ENCODE assay signal across 8 cellular contexts in genomic region chr11:59144579-59145345, GRCh38. TPM values are rescaled to one million over a fixed set of nuclear protein-coding genes. Genes with fewer than 3 reads are reported as not detected.
A peak's percentile ranks its signal among the peaks of the same experiment; 100 is the strongest.
DNase-seq lines count a peak whose midpoint lies in the region; ATAC-seq and TF ChIP-seq lines count a peak whose summit lies in the region.

No MANE protein-coding gene starts in this region.

- TF ChIP-seq CTCF in heart left ventricle (IDR thresholded peaks at IDR 0.05) = peak in 2 of 12 donors; percentile 14 to 19
- TF ChIP-seq CTCF in upper lobe of right lung (IDR thresholded peaks at IDR 0.05) = peak; percentile 18

- H3K27me3 ChIP-seq in H7 (ENCODE audit: control insufficient read depth, insufficient read depth, low read length) = peaks cover 5% of the 10 kb centered on the region
- H3K27me3 ChIP-seq in heart left ventricle = no peaks in the 10 kb centered on the region
- no peaks in the 10 kb centered on the region for H3K27me3 ChIP-seq in upper lobe of right lung

- DNase-seq in GDM1 (lab: John Stamatoyannopoulos, UW) (peak; percentile 81), H7 (peak; percentile 85), M059J (ENCODE audit: low read depth) (peak; percentile 97), SKM-1 (lab: John Stamatoyannopoulos, UW; ENCODE audit: unreplicated experiment) (peak; percentile 88), heart left ventricle (peak; percentile 76 to 86 (median 80)), posterior cingulate gyrus (peak in 9 of 10 donors; percentile 22 to 90 (median 48)), upper lobe of right lung (peak; percentile 85)
- DNase-seq in activated naive CD8-positive, alpha-beta T cell treated with anti-CD3 and anti-CD28 coated beads, Interleukin-2, amount 50 U/mL, for 16 hours (ENCODE audit: low read depth, low spot score) = peak; percentile 14

- no peak for TF ChIP-seq POLR2A in heart left ventricle (IDR thresholded peaks at IDR 0.05)

- peak; percentile 16 to 74 (median 64) for ATAC-seq in heart left ventricle
- peak; percentile 77 for ATAC-seq in upper lobe of right lung

- H3K36me3 ChIP-seq in H7 (replicated peaks; ENCODE audit: control insufficient read depth, insufficient read depth, low read length) (no peaks in the 10 kb centered on the region), heart left ventricle (peaks cover 0 to 25% (median 10%) of the 10 kb centered on the region in 9 donors), upper lobe of right lung (peaks cover 26% of the 10 kb centered on the region)

- peak overlapping the region; percentile 59 for H3K4me3 ChIP-seq in H7 (ENCODE audit: insufficient read depth, low read depth, low read length)
- peak overlapping the region; percentile 16 to 90 (median 66) for H3K4me3 ChIP-seq in heart left ventricle
- H3K4me3 ChIP-seq in upper lobe of right lung = peak overlapping the region; percentile 75

- 3 to 4% (median 3%) methylated on average over 36 to 39 of the region's 39 CpGs for WGBS in heart left ventricle, 4 donors

- H3K9me3 ChIP-seq in heart left ventricle = no peaks in the 10 kb centered on the region
- no peaks in the 10 kb centered on the region for H3K9me3 ChIP-seq in upper lobe of right lung

- H3K4me1 ChIP-seq in heart left ventricle (peaks cover 0 to 54% (median 19%) of the 10 kb centered on the region in 12 donors), upper lobe of right lung (peaks cover 21% of the 10 kb centered on the region)

- H3K27ac ChIP-seq in heart left ventricle = peak overlapping the region in 11 of 12 donors; percentile 60 to 97 (median 89)
- H3K27ac ChIP-seq in upper lobe of right lung = peak overlapping the region; percentile 89

- intact Hi-C loops in heart left ventricle (cut with DNase I) (loop anchor here in 2 of 10 donors (5.0 to 10.0 kb wide), 2 partner anchors 520 to 567 kb away; partner anchors contain the start of genes LPXN (in 1 of the 2), PATL1 (in 1 of the 2) and ZFP91 (in 1 of the 2)), posterior cingulate gyrus (cut with DNase I) (no loop called here), upper lobe of right lung (cut with DNase I) (no loop called here)

RNA-seq across cellular contexts. Expression of gene FAM111A, which starts 2.1 kb away (rescaled TPM):
- 9.2 and 11.0 TPM in 2 replicates for total RNA-seq in H7 (2014; rRNA removed; shearing (Covaris generic))
- total RNA-seq in M059J (2014; rRNA removed; shearing (Covaris generic)) = 118 and 159 TPM in 2 replicates
- 10 to 100 TPM in 3 of 9 donors, 1 to 10 TPM in 6; 4.1 to 38.3 (median 9.1) TPM for total RNA-seq in heart left ventricle
- 1 to 10 TPM; 3.3 to 8.0 TPM for polyA plus RNA-seq in heart left ventricle
- 60.9 TPM for total RNA-seq in upper lobe of right lung

RNA-seq across cellular contexts. Expression of gene DTX4, which starts 27.2 kb away (rescaled TPM):
- 4.9 and 7.6 TPM in 2 replicates for total RNA-seq in H7 (2014; rRNA removed; shearing (Covaris generic))
- total RNA-seq in M059J (2014; rRNA removed; shearing (Covaris generic)) = 0.37 and 0.39 TPM in 2 replicates
- total RNA-seq in heart left ventricle (1 to 10 TPM in 8 of 9 donors, under 1 TPM in 1; 0.74 to 6.8 (median 2.1) TPM), upper lobe of right lung (43.1 TPM)
- polyA plus RNA-seq in heart left ventricle = 1 to 10 TPM in 1 of 2 donors, under 1 TPM in 1; 0.76 to 1.1 TPM

RNA-seq across cellular contexts. Expression of gene FAM111B, which starts 37.7 kb away (rescaled TPM):
- 10.8 and 13.5 TPM in 2 replicates for total RNA-seq in H7 (2014; rRNA removed; shearing (Covaris generic))
- 42.2 and 44.2 TPM in 2 replicates for total RNA-seq in M059J (2014; rRNA removed; shearing (Covaris generic))
- 1 to 10 TPM in 1 of 9 donors, under 1 TPM in 5, not detected in 3; 0.28 to 4.8 (median 0.41) TPM for total RNA-seq in heart left ventricle
- under 1 TPM in 1 of 2 donors, not detected in 1; 0.18 TPM for polyA plus RNA-seq in heart left ventricle
- 0.87 TPM for total RNA-seq in upper lobe of right lung

RNA-seq across cellular contexts. Expression of gene GLYATL1B, which starts 58.7 kb away (rescaled TPM):
- not detected in 2 replicates for total RNA-seq in H7 (2014; rRNA removed; shearing (Covaris generic))
- not detected in 2 replicates for total RNA-seq in M059J (2014; rRNA removed; shearing (Covaris generic))
- not detected for total RNA-seq in heart left ventricle
- polyA plus RNA-seq in heart left ventricle = not detected
- not detected for total RNA-seq in upper lobe of right lung

Comparison
In these comparisons a context has a peak if more than half of its experiments do, and no peak if none do; other contexts are left out.
1. Peak in every context shown above with its lines: DNase-seq, ATAC-seq, H3K4me3 ChIP-seq and H3K27ac ChIP-seq.
2. DNase-seq: peak in every context shown above with its lines; median percentile 97 in M059J; 88 in SKM-1; 85 in H7; 85 in upper lobe of right lung; 81 in GDM1; 80 in heart left ventricle; 48 in posterior cingulate gyrus; 14 in activated naive CD8-positive, alpha-beta T cell treated with anti-CD3 and anti-CD28 coated beads, Interleukin-2, amount 50 U/mL, for 16 hours.